In the genomic region with DNA sequence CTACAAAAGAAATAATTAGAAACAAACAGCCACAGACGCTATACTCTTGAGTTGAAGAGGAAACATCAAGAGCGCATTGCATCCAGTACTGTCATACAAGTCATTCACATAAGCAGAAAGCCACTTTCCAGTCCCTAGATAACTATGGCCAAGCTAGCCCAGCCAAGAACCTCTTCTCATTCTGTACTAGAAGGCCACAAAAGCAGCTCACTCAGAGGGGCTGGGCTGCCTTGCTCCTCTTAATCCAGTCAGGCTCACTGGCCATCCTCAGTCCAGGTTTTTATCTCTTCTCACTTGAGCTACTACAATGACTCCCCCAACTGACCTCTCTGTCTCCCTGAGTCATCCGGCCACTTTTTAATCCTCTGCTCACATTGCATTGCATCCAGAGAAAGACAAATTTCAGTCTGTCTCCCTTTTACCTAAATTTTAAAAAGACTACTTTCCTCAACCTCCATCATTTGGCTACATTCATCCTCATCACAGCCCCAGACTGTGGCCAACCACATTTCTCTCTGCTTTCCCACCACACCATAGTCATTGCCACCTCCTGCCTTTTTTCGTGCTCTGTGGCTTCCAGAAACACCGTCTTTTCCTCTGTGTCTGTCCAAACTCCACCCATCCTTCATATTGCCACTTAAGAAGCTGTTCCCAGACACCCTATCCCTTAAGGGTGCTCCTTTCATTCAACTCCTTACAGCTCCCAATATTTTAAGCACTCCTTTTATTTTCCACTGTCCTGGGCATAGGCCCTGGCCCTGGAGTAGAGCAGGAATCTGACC, we compare ENCODE assay signal across 10 cellular contexts. TPM values are rescaled to one million over a fixed set of nuclear protein-coding genes. Genes with fewer than 3 reads are reported as not detected.
DNase-seq lines count a peak whose midpoint lies in the region; ATAC-seq and TF ChIP-seq lines count a peak whose summit lies in the region.
"Had no signal": no experiment of that assay in that cellular context is flagged by ENCODE, and none has a peak within 500 bp of the region (broad histone marks: within the 10 kb centered on the region; RNA-seq: fewer than 3 reads in every experiment).

No MANE protein-coding gene starts in this region.

- H3K27ac Mint-ChIP-seq in endodermal cell, result no peak overlapping the region
- H3K27ac Mint-ChIP-seq: naive thymus-derived CD4-positive, alpha-beta T cell; T-helper 1 cell treated with Interleukin-12 subunit alpha and Interleukin-12 subunit beta and Interleukin-4 antibody, amounts not matched to agents 30 μg/mL and 1 μg/mL, for 36 hours had no signal

- 73 to 76% methylated on average over 5 of the region's 5 CpGs for WGBS in endodermal cell (ENCODE audit: insufficient coverage in 1 of 2, insufficient read length in 1 of 2), 2 experiments
- 46 to 48% methylated on average over 5 of the region's 5 CpGs for WGBS in tibial nerve, 2 donors

- no peak for TF ChIP-seq POLR2A in tibial nerve (IDR thresholded peaks at IDR 0.05)

- H3K9me3 ChIP-seq in SJSA1 (replicated peaks), result peaks cover 6% of the 10 kb centered on the region; the same call in 1 of the 2 replicates
- peaks cover 13% of the 10 kb centered on the region for H3K9me3 ChIP-seq in endodermal cell (ENCODE audit: control insufficient read depth, low read length)
- H3K9me3 ChIP-seq in mucosa of rectum (ENCODE audit: control insufficient read depth in 2 of 2, low read length in 2 of 2), result no peaks in the 10 kb centered on the region
- H3K9me3 ChIP-seq in tibial nerve, result no peaks in the 10 kb centered on the region
- no peaks in the 10 kb centered on the region for H3K9me3 ChIP-seq in effector memory CD4-positive, alpha-beta T cell (ENCODE audit: control insufficient read depth, low read length)
- peaks cover 8% of the 10 kb centered on the region for H3K9me3 ChIP-seq in mucosa of descending colon

- H3K4me1 ChIP-seq in SJSA1 (replicated peaks) (peaks cover 75% of the 10 kb centered on the region), endodermal cell (ENCODE audit: control insufficient read depth, insufficient read depth, low read length) (no peaks in the 10 kb centered on the region), mucosa of rectum (ENCODE audit: control insufficient read depth in 2 of 2, insufficient read depth in 2 of 2, low read length in 2 of 2) (peaks cover 4 to 14% of the 10 kb centered on the region in 2 donors), tibial nerve (peaks cover 0 to 33% (median 14%) of the 10 kb centered on the region in 4 donors), mucosa of descending colon (ENCODE audit: low read depth) (peaks cover 5% of the 10 kb centered on the region)
- H3K4me1 ChIP-seq in effector memory CD4-positive, alpha-beta T cell (ENCODE audit: control insufficient read depth, insufficient read depth, low read length, poor library complexity, severe bottlenecking), result no peaks in the 10 kb centered on the region

- no peak for TF ChIP-seq EP300 in tibial nerve (IDR thresholded peaks at IDR 0.05)

- H3K4me1 Mint-ChIP-seq in endodermal cell, result no peaks in the 10 kb centered on the region
- H3K4me1 Mint-ChIP-seq: naive thymus-derived CD4-positive, alpha-beta T cell had no signal

- no peaks in the 10 kb centered on the region for H3K36me3 ChIP-seq in SJSA1
- H3K36me3 ChIP-seq in endodermal cell (ENCODE audit: control insufficient read depth, insufficient read depth, low read length), result no peaks in the 10 kb centered on the region
- no peaks in the 10 kb centered on the region for H3K36me3 ChIP-seq in mucosa of rectum (ENCODE audit: control insufficient read depth in 2 of 2, insufficient read depth in 2 of 2, low read length in 2 of 2)
- no peaks in the 10 kb centered on the region for H3K36me3 ChIP-seq in tibial nerve
- H3K36me3 ChIP-seq in effector memory CD4-positive, alpha-beta T cell (ENCODE audit: control insufficient read depth, insufficient read depth, low read length), result no peaks in the 10 kb centered on the region
- H3K36me3 ChIP-seq in mucosa of descending colon (ENCODE audit: low read depth), result no peaks in the 10 kb centered on the region

- intact Hi-C loops in mucosa of descending colon (cut with DNase I, micrococcal nuclease), result no loop called here

- H3K9ac ChIP-seq in endodermal cell (ENCODE audit: extremely low read depth, low read length, poor library complexity, severe bottlenecking) (no peak overlapping the region), mucosa of rectum (ENCODE audit: low read depth in 1 of 2, low read length in 2 of 2) (peak overlapping the region in 1 of 2 donors; percentile 9)

- H3K27me3 ChIP-seq in SJSA1 (replicated peaks), result no peaks in the 10 kb centered on the region
- H3K27me3 ChIP-seq in endodermal cell (ENCODE audit: control insufficient read depth, insufficient read depth, low read length, poor library complexity, severe bottlenecking), result no peaks in the 10 kb centered on the region
- H3K27me3 ChIP-seq in mucosa of rectum (ENCODE audit: control insufficient read depth in 2 of 2, insufficient read depth in 2 of 2, low read length in 2 of 2), result no peaks in the 10 kb centered on the region
- H3K27me3 ChIP-seq in tibial nerve, result no peaks in the 10 kb centered on the region
- no peaks in the 10 kb centered on the region for H3K27me3 ChIP-seq in effector memory CD4-positive, alpha-beta T cell (replicated peaks; ENCODE audit: control insufficient read depth, insufficient read depth, low read length, poor library complexity, severe bottlenecking)

- H3K4me3 Mint-ChIP-seq in endodermal cell, result no peak overlapping the region
- H3K4me3 Mint-ChIP-seq: naive thymus-derived CD4-positive, alpha-beta T cell; T-helper 1 cell treated with Interleukin-12 subunit alpha and Interleukin-12 subunit beta and Interleukin-4 antibody, amounts not matched to agents 30 μg/mL and 1 μg/mL, for 36 hours had no signal

- ATAC-seq in HG03520 (IDR thresholded peaks at IDR 0.05; ENCODE audit: unreplicated experiment) (no peak), mucosa of descending colon (no peak)
- ATAC-seq: naive thymus-derived CD4-positive, alpha-beta T cell had no signal

- H3K27me3 Mint-ChIP-seq in endodermal cell (ENCODE audit: insufficient read depth), result peaks cover 4% of the 10 kb centered on the region

- H3K4me3 ChIP-seq in SJSA1 (no peak overlapping the region), endodermal cell (ENCODE audit: low read length) (no peak overlapping the region), mucosa of rectum (ENCODE audit: low read length in 2 of 2) (no peak overlapping the region), tibial nerve (no peak overlapping the region), mucosa of descending colon (no peak overlapping the region)
- no peak overlapping the region for H3K4me3 ChIP-seq in effector memory CD4-positive, alpha-beta T cell (ENCODE audit: insufficient read depth, low read depth, low read length, poor library complexity, severe bottlenecking)

- H3K9me3 Mint-ChIP-seq in endodermal cell, result peaks cover 15% of the 10 kb centered on the region

- DNase-seq in SJSA1 (ENCODE audit: low read depth in 1 of 2, low spot score in 2 of 2) (peak in 1 of 2 experiments; percentile 12), endodermal cell (no peak), tibial nerve (ENCODE audit: low spot score in 2 of 2) (no peak), mucosa of descending colon (no peak)
- no peak for DNase-seq in effector memory CD4-positive, alpha-beta T cell
- DNase-seq: naive thymus-derived CD4-positive, alpha-beta T cell; NCI-H510A treated with DMSO at 0.1 percent for 48 hours had no signal

- no peaks in the 10 kb centered on the region for H3K36me3 Mint-ChIP-seq in endodermal cell (ENCODE audit: low read depth)

- peak overlapping the region; percentile 74 for H3K27ac ChIP-seq in SJSA1
- H3K27ac ChIP-seq in endodermal cell (ENCODE audit: low read depth, low read length), result peak overlapping the region; percentile 61
- peak overlapping the region; percentile 48 to 77 for H3K27ac ChIP-seq in mucosa of rectum (ENCODE audit: low read depth in 2 of 2, low read length in 2 of 2)
- H3K27ac ChIP-seq in tibial nerve, result peak overlapping the region in 3 of 4 donors; percentile 3 to 71 (median 61)
- no peak overlapping the region for H3K27ac ChIP-seq in effector memory CD4-positive, alpha-beta T cell (ENCODE audit: insufficient read depth, low read length, poor library complexity, severe bottlenecking)

- TF ChIP-seq CTCF in endodermal cell (conservative IDR thresholded peaks at IDR 0.05) (no peak), tibial nerve (IDR thresholded peaks at IDR 0.05) (no peak), mucosa of descending colon (IDR thresholded peaks at IDR 0.05) (no peak)

RNA-seq across cellular contexts. Expression of gene PPP1R3C, which starts 25.0 kb away (rescaled TPM):
- 7.8 and 13.4 TPM in 2 replicates for total RNA-seq in SJSA1 (2014; rRNA removed; shearing (Covaris generic))
- total RNA-seq in endodermal cell (under 1 TPM; 0.51 to 0.91 TPM), tibial nerve (1 to 10 TPM; 3.3 to 8.7 (median 3.7) TPM), mucosa of descending colon (10 to 100 TPM in 1 of 3 donors, 1 to 10 TPM in 2; 1.5 to 23.3 (median 4.7) TPM)
- polyA plus RNA-seq in endodermal cell (2013, experiment 1 of 2), result 1.0 TPM
- 0.95 TPM for polyA plus RNA-seq in endodermal cell (2013, experiment 2 of 2)
- polyA plus RNA-seq: naive thymus-derived CD4-positive, alpha-beta T cell had no signal
